Comparison of ENCODE assay signal across 1 cellular context in genomic region chr1:14590781-14591180, GRCh38.
A peak's percentile ranks its signal among the peaks of the same experiment; 100 is the strongest.
TF ChIP-seq lines count a peak whose summit lies in the region.

No MANE protein-coding gene starts in this region.

TF ChIP-seq in HEK293, 187 proteins besides CTCF, POLR2A, EP300 and RAD21 (continued from another document and continues in another):
- TF ChIP-seq ZNF518A (tag by site-specific recombination; conservative IDR thresholded peaks at IDR 0.05; ENCODE audit: low read depth) (0 out of 2 replicates have a peak, but pooled peaks have one; percentile 46), ZNF132 (tag by site-specific recombination; IDR thresholded peaks at IDR 0.05; ENCODE audit: borderline replicate concordance) (no peak), PRDM6 (tag by site-specific recombination; IDR thresholded peaks at IDR 0.05) (no peak), ZNF610 (tag by site-specific recombination; IDR thresholded peaks at IDR 0.05; ENCODE audit: borderline replicate concordance) (no peak), ZFP3 (tag by site-specific recombination; IDR thresholded peaks at IDR 0.05; ENCODE audit: low read depth) (no peak), GLI2 (tag by site-specific recombination; IDR thresholded peaks at IDR 0.05; ENCODE audit: borderline replicate concordance, low read depth) (no peak), ZSCAN23 (tag by site-specific recombination; IDR thresholded peaks at IDR 0.05) (0 out of 2 replicates have a peak, but pooled peaks have one; percentile 62), TSHZ1 (tag by site-specific recombination; IDR thresholded peaks at IDR 0.05; ENCODE audit: borderline replicate concordance) (0 out of 2 replicates have a peak, but pooled peaks have one; percentile 12), ZBTB17 (tag by site-specific recombination; IDR thresholded peaks at IDR 0.05) (0 out of 2 replicates have a peak, but pooled peaks have one; percentile 28), KLF8 (tag by site-specific recombination; IDR thresholded peaks at IDR 0.05) (peak; percentile 58), PATZ1 (tag by site-specific recombination; IDR thresholded peaks at IDR 0.05) (peak; percentile 12; the same call in 1 of the 2 replicates), EGR2 (tag by site-specific recombination; IDR thresholded peaks at IDR 0.05; ENCODE audit: low read depth) (peak; percentile 46; the same call in 1 of the 2 replicates), SCRT2 (tag by site-specific recombination; IDR thresholded peaks at IDR 0.05) (peak; percentile 47; the same call in 1 of the 2 replicates), ZXDB (tag by site-specific recombination; IDR thresholded peaks at IDR 0.05) (no peak), ZNF274 (IDR thresholded peaks at IDR 0.05; ENCODE audit: low read length) (no peak), ZNF274 (tag by site-specific recombination; IDR thresholded peaks at IDR 0.05; ENCODE audit: borderline replicate concordance) (no peak), ZFP69B (tag by site-specific recombination; IDR thresholded peaks at IDR 0.05) (peak; percentile 83; the same call in 1 of the 2 replicates), MZF1 (tag by site-specific recombination; IDR thresholded peaks at IDR 0.05; ENCODE audit: borderline replicate concordance) (no peak), ZNF239 (tag by site-specific recombination; IDR thresholded peaks at IDR 0.05) (no peak), ZNF24 (tag by site-specific recombination; IDR thresholded peaks at IDR 0.05) (0 out of 2 replicates have a peak, but pooled peaks have one; percentile 49), ZBTB21 (tag by site-specific recombination; IDR thresholded peaks at IDR 0.05) (peak; percentile 93), ZNF335 (tag by site-specific recombination; conservative IDR thresholded peaks at IDR 0.05) (peak; percentile 61), ZNF394 (tag by site-specific recombination; IDR thresholded peaks at IDR 0.05; ENCODE audit: borderline replicate concordance) (0 out of 2 replicates have a peak, but pooled peaks have one; percentile 15), ZEB2 (tag by site-specific recombination; IDR thresholded peaks at IDR 0.05) (peak; percentile 56; the same call in 1 of the 2 replicates), ZNF629 (tag by site-specific recombination; IDR thresholded peaks at IDR 0.05) (peak; percentile 97), TCF7L2 (IDR thresholded peaks at IDR 0.05; ENCODE audit: borderline replicate concordance, low read depth, low read length) (no peak), KLF9 (tag by site-specific recombination; IDR thresholded peaks at IDR 0.05; ENCODE audit: low read depth) (no peak), GLIS2 (tag by site-specific recombination; IDR thresholded peaks at IDR 0.05) (peak; percentile 31; the same call in 1 of the 2 replicates), ZFHX2 (tag by site-specific recombination; conservative IDR thresholded peaks at IDR 0.05) (peak; percentile 63)
- TF ChIP-seq, protein P1, sequence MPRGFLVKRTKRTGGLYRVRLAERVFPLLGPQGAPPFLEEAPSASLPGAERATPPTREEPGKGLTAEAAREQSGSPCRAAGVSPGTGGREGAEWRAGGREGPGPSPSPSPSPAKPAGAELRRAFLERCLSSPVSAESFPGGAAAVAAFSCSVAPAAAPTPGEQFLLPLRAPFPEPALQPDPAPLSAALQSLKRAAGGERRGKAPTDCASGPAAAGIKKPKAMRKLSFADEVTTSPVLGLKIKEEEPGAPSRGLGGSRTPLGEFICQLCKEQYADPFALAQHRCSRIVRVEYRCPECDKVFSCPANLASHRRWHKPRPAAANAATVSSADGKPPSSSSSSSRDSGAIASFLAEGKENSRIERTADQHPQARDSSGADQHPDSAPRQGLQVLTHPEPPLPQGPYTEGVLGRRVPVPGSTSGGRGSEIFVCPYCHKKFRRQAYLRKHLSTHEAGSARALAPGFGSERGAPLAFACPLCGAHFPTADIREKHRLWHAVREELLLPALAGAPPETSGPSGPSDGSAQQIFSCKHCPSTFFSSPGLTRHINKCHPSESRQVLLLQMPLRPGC (tag by site-specific recombination; IDR thresholded peaks at IDR 0.05): 0 out of 2 replicates have a peak, but pooled peaks have one; percentile 30
- TF ChIP-seq, protein P2, sequence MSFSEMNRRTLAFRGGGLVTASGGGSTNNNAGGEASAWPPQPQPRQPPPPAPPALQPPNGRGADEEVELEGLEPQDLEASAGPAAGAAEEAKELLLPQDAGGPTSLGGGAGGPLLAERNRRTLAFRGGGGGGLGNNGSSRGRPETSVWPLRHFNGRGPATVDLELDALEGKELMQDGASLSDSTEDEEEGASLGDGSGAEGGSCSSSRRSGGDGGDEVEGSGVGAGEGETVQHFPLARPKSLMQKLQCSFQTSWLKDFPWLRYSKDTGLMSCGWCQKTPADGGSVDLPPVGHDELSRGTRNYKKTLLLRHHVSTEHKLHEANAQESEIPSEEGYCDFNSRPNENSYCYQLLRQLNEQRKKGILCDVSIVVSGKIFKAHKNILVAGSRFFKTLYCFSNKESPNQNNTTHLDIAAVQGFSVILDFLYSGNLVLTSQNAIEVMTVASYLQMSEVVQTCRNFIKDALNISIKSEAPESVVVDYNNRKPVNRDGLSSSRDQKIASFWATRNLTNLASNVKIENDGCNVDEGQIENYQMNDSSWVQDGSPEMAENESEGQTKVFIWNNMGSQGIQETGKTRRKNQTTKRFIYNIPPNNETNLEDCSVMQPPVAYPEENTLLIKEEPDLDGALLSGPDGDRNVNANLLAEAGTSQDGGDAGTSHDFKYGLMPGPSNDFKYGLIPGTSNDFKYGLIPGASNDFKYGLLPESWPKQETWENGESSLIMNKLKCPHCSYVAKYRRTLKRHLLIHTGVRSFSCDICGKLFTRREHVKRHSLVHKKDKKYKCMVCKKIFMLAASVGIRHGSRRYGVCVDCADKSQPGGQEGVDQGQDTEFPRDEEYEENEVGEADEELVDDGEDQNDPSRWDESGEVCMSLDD (tag by site-specific recombination; IDR thresholded peaks at IDR 0.05): no peak
- TF ChIP-seq, protein P3, sequence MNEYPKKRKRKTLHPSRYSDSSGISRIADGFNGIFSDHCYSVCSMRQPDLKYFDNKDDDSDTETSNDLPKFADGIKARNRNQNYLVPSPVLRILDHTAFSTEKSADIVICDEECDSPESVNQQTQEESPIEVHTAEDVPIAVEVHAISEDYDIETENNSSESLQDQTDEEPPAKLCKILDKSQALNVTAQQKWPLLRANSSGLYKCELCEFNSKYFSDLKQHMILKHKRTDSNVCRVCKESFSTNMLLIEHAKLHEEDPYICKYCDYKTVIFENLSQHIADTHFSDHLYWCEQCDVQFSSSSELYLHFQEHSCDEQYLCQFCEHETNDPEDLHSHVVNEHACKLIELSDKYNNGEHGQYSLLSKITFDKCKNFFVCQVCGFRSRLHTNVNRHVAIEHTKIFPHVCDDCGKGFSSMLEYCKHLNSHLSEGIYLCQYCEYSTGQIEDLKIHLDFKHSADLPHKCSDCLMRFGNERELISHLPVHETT (tag by site-specific recombination; IDR thresholded peaks at IDR 0.05): 0 out of 2 replicates have a peak, but pooled peaks have one; percentile 20
- TF ChIP-seq, protein P4, sequence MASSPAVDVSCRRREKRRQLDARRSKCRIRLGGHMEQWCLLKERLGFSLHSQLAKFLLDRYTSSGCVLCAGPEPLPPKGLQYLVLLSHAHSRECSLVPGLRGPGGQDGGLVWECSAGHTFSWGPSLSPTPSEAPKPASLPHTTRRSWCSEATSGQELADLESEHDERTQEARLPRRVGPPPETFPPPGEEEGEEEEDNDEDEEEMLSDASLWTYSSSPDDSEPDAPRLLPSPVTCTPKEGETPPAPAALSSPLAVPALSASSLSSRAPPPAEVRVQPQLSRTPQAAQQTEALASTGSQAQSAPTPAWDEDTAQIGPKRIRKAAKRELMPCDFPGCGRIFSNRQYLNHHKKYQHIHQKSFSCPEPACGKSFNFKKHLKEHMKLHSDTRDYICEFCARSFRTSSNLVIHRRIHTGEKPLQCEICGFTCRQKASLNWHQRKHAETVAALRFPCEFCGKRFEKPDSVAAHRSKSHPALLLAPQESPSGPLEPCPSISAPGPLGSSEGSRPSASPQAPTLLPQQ (tag by site-specific recombination; IDR thresholded peaks at IDR 0.05): peak; percentile 65; the same call in 1 of the 2 replicates
- TF ChIP-seq, protein P5, sequence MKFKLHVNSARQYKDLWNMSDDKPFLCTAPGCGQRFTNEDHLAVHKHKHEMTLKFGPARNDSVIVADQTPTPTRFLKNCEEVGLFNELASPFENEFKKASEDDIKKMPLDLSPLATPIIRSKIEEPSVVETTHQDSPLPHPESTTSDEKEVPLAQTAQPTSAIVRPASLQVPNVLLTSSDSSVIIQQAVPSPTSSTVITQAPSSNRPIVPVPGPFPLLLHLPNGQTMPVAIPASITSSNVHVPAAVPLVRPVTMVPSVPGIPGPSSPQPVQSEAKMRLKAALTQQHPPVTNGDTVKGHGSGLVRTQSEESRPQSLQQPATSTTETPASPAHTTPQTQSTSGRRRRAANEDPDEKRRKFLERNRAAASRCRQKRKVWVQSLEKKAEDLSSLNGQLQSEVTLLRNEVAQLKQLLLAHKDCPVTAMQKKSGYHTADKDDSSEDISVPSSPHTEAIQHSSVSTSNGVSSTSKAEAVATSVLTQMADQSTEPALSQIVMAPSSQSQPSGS (tag by site-specific recombination; IDR thresholded peaks at IDR 0.05; ENCODE audit: low read depth): peak; percentile 97
